Comparison of ENCODE assay signal across 1 cellular context in genomic region chr16:56316545-56316944, GRCh38.
TF ChIP-seq lines count a peak whose summit lies in the region.

No MANE protein-coding gene starts in this region.

TF ChIP-seq in GM23338, 12 proteins besides CTCF, POLR2A, EP300 and RAD21:
- TF ChIP-seq ZNF462 (CRISPR knock-in tag; IDR thresholded peaks at IDR 0.05) (no peak), REST (IDR thresholded peaks at IDR 0.05; ENCODE audit: unreplicated experiment) (no peak), STAT1 (IDR thresholded peaks at IDR 0.05; ENCODE audit: unreplicated experiment) (no peak), ETS1 (IDR thresholded peaks at IDR 0.05) (no peak)
TF ChIP-seq in GM23338: peak in this region for 0.
